8 cellular contexts compared by ENCODE assay signal in genomic region chr20:47220161-47220582, GRCh38.
DNase-seq lines count a peak whose midpoint lies in the region; ATAC-seq and TF ChIP-seq lines count a peak whose summit lies in the region.

No MANE protein-coding gene starts in this region.

- ATAC-seq in activated B cell treated with CpG ODN at 0.5 μM for 24 hours (ENCODE audit: low read depth) (peak; percentile 42), omental fat pad (ENCODE audit: low FRiP score) (peak; percentile 50), HG02610 (IDR thresholded peaks at IDR 0.05; ENCODE audit: unreplicated experiment) (no peak), HG02852 (IDR thresholded peaks at IDR 0.05; ENCODE audit: unreplicated experiment) (no peak)

- H3K4me1 Mint-ChIP-seq in activated B cell treated with CpG ODN at 0.5 μM for 24 hours = peaks cover 11% of the 10 kb centered on the region

- peak; percentile 73 for DNase-seq in D341Med (ENCODE audit: low spot score)
- DNase-seq in HUDEP-2 (lab: John Stamatoyannopoulos, UW; ENCODE audit: unreplicated experiment in 76 of 76) = peak in 46 of 76 experiments; percentile 2 to 60 (median 22)
- peak; percentile 27 for DNase-seq in activated B cell treated with CpG ODN at 0.5 μM for 24 hours
- peak; percentile 74 for DNase-seq in dermis blood vessel endothelial cell
- DNase-seq in omental fat pad (ENCODE audit: low spot score) = no peak
- no peak for DNase-seq in GOT3 (lab: John Stamatoyannopoulos, UW)

- H3K27me3 Mint-ChIP-seq in activated B cell treated with CpG ODN at 0.5 μM for 24 hours = no peaks in the 10 kb centered on the region

- intact Hi-C loops in activated B cell treated with CpG ODN at 0.5 μM for 24 hours (cut with micrococcal nuclease) = loop anchor here (1.0 to 2.0 kb wide), 2 partner anchors 53 to 164 kb away; no protein-coding TSS in a partner anchor

- no peak for TF ChIP-seq CTCF in activated B cell treated with CpG ODN at 0.5 μM for 24 hours (IDR thresholded peaks at IDR 0.05)
- TF ChIP-seq CTCF in omental fat pad (IDR thresholded peaks at IDR 0.05) = no peak

- no peaks in the 10 kb centered on the region for H3K9me3 Mint-ChIP-seq in activated B cell treated with CpG ODN at 0.5 μM for 24 hours

- no peak overlapping the region for H3K4me3 Mint-ChIP-seq in activated B cell treated with CpG ODN at 0.5 μM for 24 hours

- CTCF ChIA-PET in activated B cell treated with CpG ODN at 0.5 μM for 24 hours (lab: Charles Lee) = interaction anchor here (1.0 to 3.3 kb wide), 6 partner anchors 24 to 401 kb away, joined by 3 to 24 read pairs (median 6); no protein-coding TSS in a partner anchor

- H3K27ac Mint-ChIP-seq in activated B cell treated with CpG ODN at 0.5 μM for 24 hours = no peak overlapping the region

- H3K36me3 Mint-ChIP-seq in activated B cell treated with CpG ODN at 0.5 μM for 24 hours (ENCODE audit: low read depth) = peaks cover 85% of the 10 kb centered on the region

- POLR2A ChIA-PET in activated B cell treated with CpG ODN at 0.5 μM for 24 hours (lab: Charles Lee) = no interaction called here

Comparison
In these comparisons a context has a peak if more than half of its experiments do, and no peak if none do; other contexts are left out.
1. DNase-seq: peak in D341Med (single experiment), HUDEP-2 (46 of 76), activated B cell treated with CpG ODN at 0.5 μM for 24 hours (single experiment) and dermis blood vessel endothelial cell (single experiment); none in omental fat pad (single experiment) and GOT3 (single experiment).
2. ATAC-seq: peak in activated B cell treated with CpG ODN at 0.5 μM for 24 hours (single experiment) and omental fat pad (single experiment); none in HG02610 (single experiment) and HG02852 (single experiment).